In the genomic region with DNA sequence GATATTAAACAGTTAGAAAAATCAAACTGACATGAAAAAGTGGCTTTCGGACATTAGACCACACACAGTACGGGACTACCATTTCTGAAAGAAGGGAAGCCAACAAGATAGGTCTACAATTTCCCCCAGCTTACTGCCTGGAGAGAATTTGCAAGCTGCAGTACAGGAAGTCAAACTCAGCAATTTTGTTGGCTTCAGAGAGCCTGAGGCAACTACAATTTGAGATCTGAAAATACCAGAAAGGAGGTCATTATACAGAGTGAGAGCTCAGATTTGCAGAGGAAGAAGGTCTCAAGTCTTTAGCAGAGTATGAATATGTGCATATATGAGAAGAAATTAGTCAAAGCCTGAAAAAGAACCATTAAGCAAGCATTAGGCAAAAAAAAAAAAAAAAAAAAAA, we compare ENCODE assay signal across 18 cellular contexts.
DNase-seq lines count a peak whose midpoint lies in the region; ATAC-seq lines count a peak whose summit lies in the region.
"Had no signal": no experiment of that assay in that cellular context is flagged by ENCODE, and none has a peak within 500 bp of the region (broad histone marks: within the 10 kb centered on the region; RNA-seq: fewer than 3 reads in every experiment).

No MANE protein-coding gene starts in this region.

- peak; percentile 43 for ATAC-seq in GM21619 (IDR thresholded peaks at IDR 0.05; ENCODE audit: unreplicated experiment)
- no peak for ATAC-seq in HG03571 (IDR thresholded peaks at IDR 0.05; ENCODE audit: unreplicated experiment)
- ATAC-seq: activated CD4-positive, alpha-beta T cell treated with anti-CD3 and anti-CD28 coated beads for 36 hours; stimulated activated naive B cell treated with anti-CD40 and anti-IgM and Interleukin-4, amounts not matched to agents 10 μg/mL and 1 μg/mL and 100 μg/mL, for 72 hours had no signal

- DNase-seq in EH (ENCODE audit: low read depth) (peak; percentile 43), SK-MEL-5 (ENCODE audit: low read depth, low spot score) (peak; percentile 53), iris pigment epithelial cell (ENCODE audit: low read depth) (peak; percentile 41), NCI-H1694 treated with DMSO at 0.1 percent for 48 hours (lab: John Stamatoyannopoulos, UW) (no peak), GDM1 (lab: John Stamatoyannopoulos, UW) (no peak)
- no peak for DNase-seq in activated CD4-positive, alpha-beta T cell treated with anti-CD3 and anti-CD28 coated beads for 1 hour
- DNase-seq: activated CD4-positive, alpha-beta T cell treated with anti-CD3 and anti-CD28 coated beads for 36 hours; activated CD8-positive, alpha-beta memory T cell treated with anti-CD3 and anti-CD28 coated beads, Interleukin-2, amount 50 U/mL, for 48 hours; activated naive CD4-positive, alpha-beta T cell; CD4-positive, alpha-beta memory T cell; DND-41; NCI-H82; occipital lobe; SHP77; stimulated activated naive B cell treated with anti-CD40 and anti-IgM and Interleukin-4, amounts not matched to agents 10 μg/mL and 1 μg/mL and 100 μg/mL, for 72 hours; T-helper 9 cell had no signal

- in situ Hi-C loops in SK-MEL-5 (cut with HindIII; ENCODE audit: low pct_unique_long_range_greater_than_20kb, low sequenced_read_pairs), result no loop called here

Comparison
In these comparisons a context has a peak if more than half of its experiments do, and no peak if none do; other contexts are left out.
1. DNase-seq: peak in EH (single experiment), SK-MEL-5 (single experiment) and iris pigment epithelial cell (single experiment); none in activated CD4-positive, alpha-beta T cell treated with anti-CD3 and anti-CD28 coated beads for 1 hour (single experiment), NCI-H1694 treated with DMSO at 0.1 percent for 48 hours (single experiment) and GDM1 (single experiment).